In the genomic region with DNA sequence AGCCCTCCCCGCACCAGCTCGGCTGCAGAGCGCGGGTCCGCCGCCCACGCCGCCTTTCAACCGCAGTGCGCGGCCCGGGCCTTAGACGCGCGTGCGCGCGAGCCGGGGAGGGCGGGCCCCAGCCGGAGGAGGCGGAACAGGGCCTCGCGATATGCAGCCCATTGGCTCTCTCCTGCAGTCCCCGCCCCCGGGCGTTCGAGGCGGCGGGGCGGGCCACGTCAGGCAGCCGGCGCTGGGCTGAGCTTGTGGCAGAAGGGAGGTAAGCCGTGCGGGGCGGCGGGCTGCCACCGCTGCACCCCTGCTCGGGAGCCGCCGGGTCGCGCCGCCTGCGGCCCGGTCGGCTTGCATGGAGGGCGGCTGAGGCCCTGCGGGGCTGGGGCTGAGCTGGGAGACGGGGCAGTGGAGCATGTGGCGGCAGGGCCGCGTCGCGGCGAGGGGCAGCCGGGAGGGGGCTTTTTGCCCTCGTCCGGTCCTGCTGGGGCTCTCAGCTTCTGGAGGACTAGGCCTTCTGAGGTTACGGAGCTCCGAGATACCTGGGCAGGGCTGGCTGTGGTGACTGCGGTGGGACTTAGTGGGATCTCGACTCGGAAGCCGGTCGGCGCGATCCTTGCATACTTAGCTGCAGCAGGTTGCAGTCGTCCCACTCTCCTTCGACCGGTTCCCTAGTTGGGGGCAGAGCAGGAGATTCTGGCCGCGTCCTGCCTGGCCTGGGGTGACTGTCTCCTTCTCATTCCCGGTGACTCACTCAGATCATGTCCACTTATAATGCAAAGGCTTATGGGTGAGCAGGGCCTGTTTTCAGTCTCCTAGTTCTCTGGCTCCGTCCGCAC, we compare ENCODE assay signal across 8 cellular contexts. TPM values are rescaled to one million over a fixed set of nuclear protein-coding genes. Genes with fewer than 3 reads are reported as not detected.
DNase-seq lines count a peak whose midpoint lies in the region; ATAC-seq, FAIRE-seq and TF ChIP-seq lines count a peak whose summit lies in the region.

A gene with protein sequence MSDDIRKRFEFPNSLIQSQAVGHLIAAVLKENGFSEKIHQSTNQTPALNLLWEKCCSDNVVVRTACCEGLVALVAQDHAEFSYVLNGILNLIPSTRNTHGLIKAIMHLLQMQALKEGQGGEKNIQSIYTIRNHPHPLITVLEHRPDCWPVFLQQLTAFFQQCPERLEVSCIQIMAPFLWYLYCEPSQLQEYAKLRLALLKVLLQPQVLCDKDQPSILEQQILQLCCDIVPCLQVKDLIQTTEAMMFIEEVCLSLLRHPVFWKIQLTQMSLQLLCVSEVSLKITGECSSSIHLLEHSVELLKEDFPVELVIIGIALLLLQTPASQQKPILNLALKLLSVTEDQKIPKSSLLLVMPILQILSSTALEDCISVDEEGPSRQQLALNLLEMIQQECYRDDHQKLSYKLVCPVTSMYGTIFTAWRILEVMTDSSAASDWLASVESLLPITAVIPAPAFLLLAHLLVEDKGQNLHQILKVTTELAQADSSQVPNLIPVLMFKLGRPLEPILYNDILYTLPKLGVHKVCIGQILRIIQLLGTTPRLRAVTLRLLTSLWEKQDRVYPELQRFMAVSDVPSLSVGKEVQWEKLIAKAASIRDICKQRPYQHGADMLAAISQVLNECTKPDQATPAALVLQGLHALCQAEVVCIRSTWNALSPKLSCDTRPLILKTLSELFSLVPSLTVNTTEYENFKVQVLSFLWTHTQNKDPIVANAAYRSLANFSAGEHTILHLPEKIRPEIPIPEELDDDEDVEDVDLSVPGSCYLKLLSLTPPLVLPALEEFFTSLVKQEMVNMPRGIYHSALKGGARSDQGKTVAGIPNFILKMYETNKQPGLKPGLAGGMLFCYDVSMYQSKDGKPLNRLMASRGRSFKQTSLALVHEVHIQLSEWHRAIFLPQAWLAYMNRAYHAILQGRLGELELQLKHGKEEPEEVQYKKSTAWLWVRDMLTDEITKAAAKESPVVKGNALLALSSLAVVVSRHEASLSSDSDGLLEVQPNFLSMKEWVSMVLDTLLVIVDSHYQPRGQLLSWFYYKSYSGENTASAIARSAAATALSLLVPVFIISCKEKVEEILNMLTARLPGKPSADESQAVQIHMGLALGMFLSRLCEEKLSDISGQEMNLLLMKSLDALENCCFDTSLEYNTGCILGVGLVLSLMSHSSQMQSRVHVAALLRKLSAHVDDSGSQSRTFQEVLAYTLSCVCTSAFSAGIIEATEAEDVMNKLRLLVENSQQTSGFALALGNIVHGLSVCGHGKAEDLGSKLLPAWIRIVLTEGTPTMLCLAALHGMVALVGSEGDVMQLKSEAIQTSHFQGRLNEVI (N-terminal part only) (plus strand): TSS at position 225 of the 830 bp plus-strand sequence. CDS start 31,095 bp downstream, outside the sequence.

- H3K4me3 ChIP-seq in BE2C (ENCODE audit: low read depth, low read length) (peak within 1 kb of the TSS; percentile 85), dorsolateral prefrontal cortex (peak within 1 kb of the TSS; percentile 49 to 99 (median 93)), lower leg skin (ENCODE audit: low read depth, poor library complexity, severe bottlenecking) (peak within 1 kb of the TSS; percentile 75)

- no peak for TF ChIP-seq CTCF in BE2C (IDR thresholded peaks at IDR 0.05; ENCODE audit: low read depth, low read length)
- peak in 39 of 56 donors; percentile 3 to 52 (median 31) for TF ChIP-seq CTCF in dorsolateral prefrontal cortex (IDR thresholded peaks at IDR 0.05 in 54 of 56, conservative IDR thresholded peaks at IDR 0.05 in 2 of 56; ENCODE audit: low read depth in 1 of 56, partially characterized antibody in 56 of 56)
- no peak for TF ChIP-seq CTCF in lower leg skin (IDR thresholded peaks at IDR 0.05)

- no peaks in the 10 kb centered on the region for H3K9me3 Mint-ChIP-seq in activated CD4-positive, alpha-beta memory T cell treated with anti-CD3 and anti-CD28 coated beads for 36 hours

- no peaks in the 10 kb centered on the region for H3K9me3 ChIP-seq in BE2C

- peak within 1 kb of the TSS; percentile 83 for H3K4me3 Mint-ChIP-seq in activated CD4-positive, alpha-beta memory T cell treated with anti-CD3 and anti-CD28 coated beads for 36 hours

- no peaks in the 10 kb centered on the region for H3K36me3 ChIP-seq in BE2C

- H3K27me3 Mint-ChIP-seq in activated CD4-positive, alpha-beta memory T cell treated with anti-CD3 and anti-CD28 coated beads for 36 hours, result no peaks in the 10 kb centered on the region

- peaks cover 22% of the 10 kb centered on the region for H3K4me1 Mint-ChIP-seq in activated CD4-positive, alpha-beta memory T cell treated with anti-CD3 and anti-CD28 coated beads for 36 hours (ENCODE audit: low read depth)

- 0 to 2% methylated on average over 45 to 47 of the region's 77 CpGs for WGBS in lower leg skin, 2 donors

- CTCF ChIA-PET in activated CD4-positive, alpha-beta memory T cell treated with anti-CD3 and anti-CD28 coated beads for 36 hours (lab: Charles Lee), result interaction anchor here (0.6 to 2.6 kb wide), 7 partner anchors 39 to 427 kb away, joined by 3 to 25 read pairs (median 4); a partner anchor contains a TSS

- intact Hi-C loops in activated CD4-positive, alpha-beta memory T cell treated with anti-CD3 and anti-CD28 coated beads for 36 hours (cut with micrococcal nuclease), result loop anchor here (1.0 to 10.0 kb wide), 8 partner anchors 25 to 1151 kb away; no protein-coding TSS in a partner anchor
- intact Hi-C loops in dorsolateral prefrontal cortex (cut with DNase I), result loop anchor here (2.0 to 10.0 kb wide), 2 partner anchors 61 to 329 kb away; a partner anchor contains a TSS
- intact Hi-C loops in lower leg skin (cut with DNase I; ENCODE audit: low total_unique reads), result loop anchor here (5.0 kb wide), 1 partner anchor 62 kb away; a partner anchor contains a TSS

- peaks cover 3% of the 10 kb centered on the region; the same call in 1 of the 2 replicates for H3K4me1 ChIP-seq in BE2C

- TF ChIP-seq POLR2A in lower leg skin (IDR thresholded peaks at IDR 0.05), result no peak

- no peaks in the 10 kb centered on the region for H3K27me3 ChIP-seq in BE2C
- H3K27me3 ChIP-seq in dorsolateral prefrontal cortex, result no peaks in the 10 kb centered on the region

- peak; percentile 98 for ATAC-seq in HG03457 (IDR thresholded peaks at IDR 0.05; ENCODE audit: unreplicated experiment)

- H3K36me3 Mint-ChIP-seq in activated CD4-positive, alpha-beta memory T cell treated with anti-CD3 and anti-CD28 coated beads for 36 hours, result no peaks in the 10 kb centered on the region

- POLR2A ChIA-PET in activated CD4-positive, alpha-beta memory T cell treated with anti-CD3 and anti-CD28 coated beads for 36 hours (lab: Charles Lee), result interaction anchor here (0.6 to 2.8 kb wide), 17 partner anchors 8 to 685 kb away, joined by 3 to 37 read pairs (median 4); a partner anchor contains a TSS

- H3K27ac Mint-ChIP-seq in activated CD4-positive, alpha-beta memory T cell treated with anti-CD3 and anti-CD28 coated beads for 36 hours, result peak within 1 kb of the TSS; percentile 85

- DNase-seq in BE2C, result peak; percentile 98
- peak; percentile 83 for DNase-seq in GM19239 (ENCODE audit: insufficient read length, low spot score)
- DNase-seq in NCI-H524 treated with DMSO at 0.1 percent for 48 hours (lab: John Stamatoyannopoulos, UW), result peak; percentile 60
- peak; percentile 97 for DNase-seq in activated CD4-positive, alpha-beta memory T cell treated with anti-CD3 and anti-CD28 coated beads for 36 hours
- DNase-seq in dorsolateral prefrontal cortex, result peak; percentile 90 to 99 (median 96)
- DNase-seq in lower leg skin (ENCODE audit: low spot score in 2 of 2), result peak; percentile 93 to 99
- peak; percentile 89 to 93 for DNase-seq in stimulated activated CD4-positive, alpha-beta T cell treated with anti-CD3 and anti-CD28 coated beads, Interleukin-4, amount 100 ng/mL, for 48 hours (ENCODE audit: low read depth in 2 of 2)

- H3K27ac ChIP-seq in dorsolateral prefrontal cortex, result peak within 1 kb of the TSS in 58 of 59 donors; percentile 43 to 94 (median 85)

- peak; percentile 88 for FAIRE-seq in GM19239 (lab: Jason Lieb, UNC)

RNA-seq across cellular contexts. Expression of the gene that starts here (rescaled TPM):
- 8.0 TPM for polyA plus RNA-seq in BE2C (2012; ENCODE audit: insufficient read depth, insufficient read length, low read depth)
- total RNA-seq in activated CD4-positive, alpha-beta memory T cell treated with anti-CD3 and anti-CD28 coated beads for 36 hours, result 10 to 100 TPM; 35.4 to 37.1 TPM
- total RNA-seq in dorsolateral prefrontal cortex (100 to 1,000 TPM in 91 of 120 experiments, 10 to 100 TPM in 29; 51.6 to 172 (median 114) TPM), lower leg skin (10 to 100 TPM; 13.9 to 31.2 (median 22.0) TPM)

Comparison
In these comparisons a context has a peak if more than half of its experiments do, and no peak if none do; other contexts are left out.
1. Peak in every context shown above with its lines: DNase-seq, ATAC-seq, H3K4me3 ChIP-seq and H3K27ac ChIP-seq.
2. CTCF ChIP-seq: peak in dorsolateral prefrontal cortex (39 of 56); none in BE2C (single experiment) and lower leg skin (0 of 3).